18 cellular contexts compared by ENCODE assay signal in genomic region chr12:96091833-96092232, GRCh38. TPM values are rescaled to one million over a fixed set of nuclear protein-coding genes. Genes with fewer than 3 reads are reported as not detected.
DNase-seq lines count a peak whose midpoint lies in the region; ATAC-seq, FAIRE-seq and TF ChIP-seq lines count a peak whose summit lies in the region.
"Had no signal": no experiment of that assay in that cellular context is flagged by ENCODE, and none has a peak within 500 bp of the region (broad histone marks: within the 10 kb centered on the region; RNA-seq: fewer than 3 reads in every experiment).

No MANE protein-coding gene starts in this region.

- 4% methylated on average over 1 of the region's 1 CpG for WGBS in K562 (ENCODE audit: insufficient coverage, low coverage, missing lambda C conversion rate)

- H3K9me2 ChIP-seq in Loucy (replicated peaks; ENCODE audit: low read depth, low read length), result no peaks in the 10 kb centered on the region

- H3K27me3 Mint-ChIP-seq in progenitor cell of endocrine pancreas, result peaks cover 4% of the 10 kb centered on the region

- no peak overlapping the region for H3K4me3 Mint-ChIP-seq in progenitor cell of endocrine pancreas (ENCODE audit: low read depth)
- H3K4me3 Mint-ChIP-seq: activated CD8-positive, alpha-beta T cell treated with anti-CD3 and anti-CD28 coated beads, Interleukin-2, amount 10 ng/mL, durations not matched to agents 7 days and 5 days had no signal

- H3K27ac Mint-ChIP-seq in progenitor cell of endocrine pancreas, result peak overlapping the region; percentile 25
- H3K27ac Mint-ChIP-seq: activated CD8-positive, alpha-beta T cell treated with anti-CD3 and anti-CD28 coated beads, Interleukin-2, amount 10 ng/mL, durations not matched to agents 7 days and 5 days had no signal

- no TSS peak for BruUV-seq in K562 (replicated peaks; lab: Mats Ljungman, UMichigan)

- H3K27ac ChIP-seq in K562 (ENCODE audit: extremely low read depth, low read depth, low read length), result no peak overlapping the region
- H3K27ac ChIP-seq: SJSA1 had no signal

- TF ChIP-seq RAD21 in K562 (CRISPR knock-in tag; conservative IDR thresholded peaks at IDR 0.05 in 1 of 2, IDR thresholded peaks at IDR 0.05 in 1 of 2), result peak in 1 of 2 experiments; percentile 19; a peak in 1 of 4 replicates

- peaks cover 7% of the 10 kb centered on the region for H3K4me1 Mint-ChIP-seq in progenitor cell of endocrine pancreas (ENCODE audit: low read depth)

- TF ChIP-seq CTCF in Loucy (conservative IDR thresholded peaks at IDR 0.05; ENCODE audit: low read length) (peak; percentile 26; the same call in 1 of the 2 replicates), K562 (IDR thresholded peaks at IDR 0.05 in 2 of 3, conservative IDR thresholded peaks at IDR 0.05 in 1 of 3; ENCODE audit: insufficient read depth in 2 of 3, low read depth in 1 of 3, low read length in 3 of 3) (peak; percentile 29 to 39 (median 38); a peak in 3 of 6 replicates), progenitor cell of endocrine pancreas (IDR thresholded peaks at IDR 0.05; ENCODE audit: unreplicated experiment) (no peak)

- no peak for TF ChIP-seq POLR2A in K562 (conservative IDR thresholded peaks at IDR 0.05)

- H2AFZ ChIP-seq in Loucy (ENCODE audit: low read length), result no peak overlapping the region
- H2AFZ ChIP-seq in K562 (ENCODE audit: low read depth, low read length), result no peak overlapping the region

- no peaks in the 10 kb centered on the region for H3K9me1 ChIP-seq in K562 (ENCODE audit: control insufficient read depth, insufficient read depth, low read length)

- H3K4me1 ChIP-seq in Loucy (ENCODE audit: insufficient read depth, low read length, poor library complexity, severe bottlenecking) (peaks cover 21% of the 10 kb centered on the region), K562 (replicated peaks in 1 of 2; ENCODE audit: control insufficient read depth in 2 of 2, insufficient read depth in 2 of 2, low read length in 2 of 2) (no peaks in the 10 kb centered on the region)
- H3K4me1 ChIP-seq: SJSA1 had no signal

- no peak overlapping the region for H3K4me2 ChIP-seq in Loucy (ENCODE audit: low read depth, low read length, poor library complexity, severe bottlenecking)
- no peak overlapping the region for H3K4me2 ChIP-seq in K562 (ENCODE audit: insufficient read depth, low read length)

- H3K9me3 Mint-ChIP-seq in progenitor cell of endocrine pancreas (ENCODE audit: low read depth), result peaks cover 25% of the 10 kb centered on the region

- no peak overlapping the region for H3K4me3 ChIP-seq in Loucy (ENCODE audit: low read length, poor library complexity, severe bottlenecking)
- no peak overlapping the region for H3K4me3 ChIP-seq in K562
- H3K4me3 ChIP-seq: SJSA1 had no signal

- H3K36me3 ChIP-seq in Loucy (ENCODE audit: insufficient read depth, low read length), result no peaks in the 10 kb centered on the region
- no peaks in the 10 kb centered on the region for H3K36me3 ChIP-seq in K562 (ENCODE audit: control insufficient read depth, insufficient read depth, low read length)
- H3K36me3 ChIP-seq: SJSA1 had no signal

- ATAC-seq in K562 (peak; percentile 48; the same call in 1 of the 3 replicates), GM19395 (IDR thresholded peaks at IDR 0.05; ENCODE audit: unreplicated experiment) (no peak)
- ATAC-seq: activated CD8-positive, alpha-beta T cell treated with anti-CD3 and anti-CD28 coated beads, Interleukin-2, amount 10 ng/mL, durations not matched to agents 7 days and 5 days had no signal

- in situ Hi-C loops in K562 (cut with MboI), result no loop called here

- CTCF ChIA-PET in K562 (lab: Yijun Ruan, JAX; ENCODE audit: low intra/inter-chr PET ratio), result no interaction called here

- intact Hi-C loops in K562 (cut with micrococcal nuclease), result no loop called here

- peaks cover 2% of the 10 kb centered on the region for H3K36me3 Mint-ChIP-seq in progenitor cell of endocrine pancreas (ENCODE audit: insufficient read depth)

- no peaks in the 10 kb centered on the region for H3F3A ChIP-seq in Loucy (ENCODE audit: low read depth)

- H3K9ac ChIP-seq in Loucy (ENCODE audit: low read depth, low read length, poor library complexity, severe bottlenecking) (no peak overlapping the region), K562 (ENCODE audit: insufficient read depth in 1 of 2, low read depth in 2 of 2, low read length in 2 of 2) (no peak overlapping the region)

- H3K9me3 ChIP-seq in Loucy (ENCODE audit: insufficient read depth, low read depth, low read length), result peaks cover 5% of the 10 kb centered on the region; the same call in 1 of the 2 replicates
- no peaks in the 10 kb centered on the region for H3K9me3 ChIP-seq in K562 (replicated peaks; ENCODE audit: control insufficient read depth, insufficient read depth, low read depth, low read length)
- H3K9me3 ChIP-seq: SJSA1 had no signal

- peak; percentile 48 for FAIRE-seq in K562 (lab: Jason Lieb, UNC)
- FAIRE-seq: GM12891 had no signal

- DNase-seq in SHP77 (lab: John Stamatoyannopoulos, UW), result peak; percentile 3 to 34
- no peak for DNase-seq in SHP77 treated with DMSO at 0.1 percent for 48 hours (lab: John Stamatoyannopoulos, UW)
- DNase-seq in K562 (ENCODE audit: extremely low read depth in 1 of 4, low spot score in 3 of 4), result no peak
- no peak for DNase-seq in progenitor cell of endocrine pancreas (ENCODE audit: low spot score, unreplicated experiment)
- DNase-seq in NCI-H1436 (lab: John Stamatoyannopoulos, UW), result no peak
- DNase-seq in cerebellar cortex (ENCODE audit: low spot score), result no peak
- DNase-seq: activated CD8-positive, alpha-beta T cell treated with anti-CD3 and anti-CD28 coated beads, Interleukin-2, amount 10 ng/mL, durations not matched to agents 7 days and 5 days; activated effector memory CD4-positive, alpha-beta T cell treated with Interleukin-2 at 50 U/mL for 16 hours; aorta; DMS153; effector CD8-positive, alpha-beta T cell; islet precursor cell; NCI-H187; NCI-H524 had no signal

- H3K79me2 ChIP-seq in Loucy (ENCODE audit: insufficient read depth, low read length), result no peaks in the 10 kb centered on the region
- H3K79me2 ChIP-seq in K562 (ENCODE audit: control insufficient read depth, insufficient read depth, low read length), result no peaks in the 10 kb centered on the region

- POLR2A ChIA-PET in K562 (lab: Yijun Ruan, JAX), result no interaction called here

- H3K27me3 ChIP-seq in Loucy (ENCODE audit: insufficient read depth, low read length, poor library complexity, severe bottlenecking), result no peaks in the 10 kb centered on the region
- H3K27me3 ChIP-seq in K562 (ENCODE audit: control insufficient read depth in 2 of 2, insufficient read depth in 2 of 2, low read length in 2 of 2), result no peaks in the 10 kb centered on the region; a peak in 1 of 5 replicates
- H3K27me3 ChIP-seq: SJSA1 had no signal

- TF ChIP-seq EP300 in K562 (IDR thresholded peaks at IDR 0.05; ENCODE audit: low read length), result no peak

- no peaks in the 10 kb centered on the region for H4K20me1 ChIP-seq in Loucy (ENCODE audit: insufficient read depth, low read length, poor library complexity, severe bottlenecking)
- H4K20me1 ChIP-seq in K562 (replicated peaks; ENCODE audit: control insufficient read depth, insufficient read depth, low read length), result no peaks in the 10 kb centered on the region

TF ChIP-seq in K562, 482 proteins besides CTCF, POLR2A, EP300 and RAD21 (continues in another document):
- TF ChIP-seq BMI1 (IDR thresholded peaks at IDR 0.05; ENCODE audit: low read length), result no peak
- no peak for TF ChIP-seq IRF1 (CRISPR knock-in tag; IDR thresholded peaks at IDR 0.05; ENCODE audit: borderline replicate concordance)
- TF ChIP-seq NFIC (IDR thresholded peaks at IDR 0.05), result no peak
- TF ChIP-seq MNT (conservative IDR thresholded peaks at IDR 0.05), result no peak
- no peak for TF ChIP-seq ZC3H4 (CRISPR knock-in tag; IDR thresholded peaks at IDR 0.05; ENCODE audit: borderline replicate concordance)
- TF ChIP-seq ZNF57 (CRISPR knock-in tag; IDR thresholded peaks at IDR 0.05), result no peak
- no peak for TF ChIP-seq FUS (optimal IDR thresholded peaks at IDR 0.05; ENCODE audit: low read depth, low read length)

RNA-seq across cellular contexts. Expression of gene LTA4H, which starts 56.4 kb away (rescaled TPM):
- 12.4 and 32.0 TPM in 2 replicates for total RNA-seq in K562 (2011; cell fraction: chromatin; rRNA removed; ENCODE audit: low replicate concordance)
- 6.5 and 7.2 TPM in 2 replicates for total RNA-seq in K562 (2011; cell fraction: nucleolus; rRNA removed)
- total RNA-seq in K562 (2011; cell fraction: nucleoplasm; rRNA removed), result 15.5 and 30.9 TPM in 2 replicates
- total RNA-seq in K562 (2014; rRNA removed) (25.2 and 27.8 TPM in 2 replicates), K562 (2014; rRNA removed; fragmentation: Illumina TruSeq; extraction: Trizol) (42.9 and 47.0 TPM in 2 replicates), K562 (2015; rRNA removed; fragmentation: Illumina TruSeq; extraction: Trizol) (39.2 and 40.5 TPM in 2 replicates), K562 (2021) (32.9 and 33.2 TPM in 2 replicates), progenitor cell of endocrine pancreas (98.9 and 103 TPM in 2 replicates)
- polyA plus RNA-seq in K562 (2011; rRNA removed) (39.3 and 57.4 TPM in 2 replicates), K562 (2014; fragmentation: Illumina TruSeq; extraction: Trizol) (45.8 and 58.1 TPM in 2 replicates), K562 (2014; fragmentation: Nextera tagmentation; extraction: Ambion mirVana) (10 to 100 TPM; 37.6 to 46.8 TPM), K562 (2014; rRNA removed) (35.7 and 42.9 TPM in 2 replicates)
- polyA plus RNA-seq in K562 (2011; cell fraction: cytosol; rRNA removed), result 16.1 and 28.4 TPM in 2 replicates
- polyA plus RNA-seq in K562 (2011; cell fraction: nucleus; rRNA removed), result 21.6 and 26.4 TPM in 2 replicates
- 33.7 and 49.1 TPM in 2 replicates for polyA plus RNA-seq in K562 (2012)
- 38.7 and 44.6 TPM in 2 replicates for polyA minus RNA-seq in K562 (2011; rRNA and poly(A)+ RNA removed)
- 16.6 and 19.8 TPM in 2 replicates for polyA minus RNA-seq in K562 (2011; cell fraction: cytosol; rRNA and poly(A)+ RNA removed)
- 11.7 and 15.2 TPM in 2 replicates for polyA minus RNA-seq in K562 (2011; cell fraction: nucleus; rRNA and poly(A)+ RNA removed)

Comparison
In these comparisons a context has a peak if more than half of its experiments do, and no peak if none do; other contexts are left out.
1. DNase-seq: peak in SHP77 (2 of 2); none in SHP77 treated with DMSO at 0.1 percent for 48 hours (single experiment), K562 (0 of 4), progenitor cell of endocrine pancreas (single experiment), NCI-H1436 (single experiment) and cerebellar cortex (single experiment).